13 cellular contexts compared by ENCODE assay signal in the genomic region with DNA sequence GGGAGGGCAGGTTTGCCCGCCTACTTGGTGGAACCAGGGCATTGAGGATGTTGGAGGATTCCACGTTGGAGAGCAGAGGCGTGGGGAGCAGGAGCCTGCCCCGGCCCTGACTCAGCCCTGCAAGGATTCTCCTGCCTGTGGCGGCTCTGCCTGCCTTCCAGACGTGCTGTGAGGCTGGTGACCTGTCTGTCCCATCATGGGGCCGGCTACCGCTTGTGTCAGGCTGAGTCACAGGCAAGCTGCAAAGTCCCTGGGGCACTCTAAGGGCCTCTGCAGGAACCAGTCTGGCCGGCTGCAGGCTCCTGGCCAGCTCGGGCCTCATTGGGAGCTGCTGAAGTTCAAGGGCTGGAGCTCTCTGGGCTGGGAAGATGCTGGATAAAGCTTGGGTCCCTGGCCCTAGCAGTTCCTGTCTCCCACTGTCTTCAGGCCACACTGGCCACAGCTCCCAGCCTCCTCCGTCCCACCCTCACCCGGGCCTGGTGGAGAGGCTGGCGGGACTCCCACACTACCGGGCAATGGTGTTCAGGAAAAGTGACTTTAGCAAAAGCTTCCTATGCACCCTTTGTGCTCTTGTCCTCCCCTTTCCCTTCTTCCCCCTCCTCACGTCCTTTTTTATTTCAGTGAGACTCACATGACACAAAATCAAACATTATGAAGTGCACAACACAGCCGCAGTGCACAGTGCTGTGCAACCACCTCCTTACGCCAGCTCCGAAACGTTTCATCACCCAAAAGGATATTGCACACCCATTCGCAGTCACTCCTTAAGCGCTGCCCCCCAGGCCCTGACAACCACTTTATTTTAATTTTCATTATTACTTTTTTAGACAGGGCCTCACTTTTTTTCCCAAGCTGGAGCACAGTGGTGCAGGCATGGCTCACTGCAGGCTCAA. TPM values are rescaled to one million over a fixed set of nuclear protein-coding genes. Genes with fewer than 3 reads are reported as not detected.
A peak's percentile ranks its signal among the peaks of the same experiment; 100 is the strongest.
DNase-seq lines count a peak whose midpoint lies in the region; ATAC-seq, FAIRE-seq and TF ChIP-seq lines count a peak whose summit lies in the region.
"Had no signal": no experiment of that assay in that cellular context is flagged by ENCODE, and none has a peak within 500 bp of the region (broad histone marks: within the 10 kb centered on the region; RNA-seq: fewer than 3 reads in every experiment).

No MANE protein-coding gene starts in this region.

- BruUV-seq in Caco-2 (replicated peaks; lab: Mats Ljungman, UMichigan) (no TSS peak), HepG2 (replicated peaks; lab: Mats Ljungman, UMichigan) (no TSS peak)

- no peaks in the 10 kb centered on the region for H3K36me3 ChIP-seq in Caco-2 (ENCODE audit: control insufficient read depth, insufficient read depth, low read length)
- no peaks in the 10 kb centered on the region for H3K36me3 ChIP-seq in HepG2 (replicated peaks in 1 of 2; ENCODE audit: control insufficient read depth in 1 of 2, insufficient read depth in 2 of 2, low read length in 2 of 2)
- no peaks in the 10 kb centered on the region for H3K36me3 ChIP-seq in thyroid gland
- no peaks in the 10 kb centered on the region for H3K36me3 ChIP-seq in HAP-1 (replicated peaks)
- H3K36me3 ChIP-seq: ascending aorta had no signal

- peaks cover 13% of the 10 kb centered on the region for H3K36me3 Mint-ChIP-seq in Caco-2 (ENCODE audit: insufficient read depth, unreplicated experiment)

- H3K9ac ChIP-seq in HepG2 (ENCODE audit: insufficient read depth, low read depth, low read length) = no peak overlapping the region
- H3K9ac ChIP-seq: parathyroid adenoma had no signal

- 23% methylated on average over 14 of the region's 21 CpGs for WGBS in HepG2 (ENCODE audit: low lambda C conversion rate)
- 72 to 73% methylated on average over 18 of the region's 21 CpGs for WGBS in thyroid gland, 2 donors

- H3K27ac ChIP-seq in HepG2 (ENCODE audit: extremely low read length, insufficient read depth, low read length) = no peak overlapping the region
- H3K27ac ChIP-seq in thyroid gland = no peak overlapping the region
- H3K27ac ChIP-seq: ascending aorta, parathyroid adenoma had no signal

- no peaks in the 10 kb centered on the region for H3K79me2 ChIP-seq in HepG2 (ENCODE audit: insufficient read depth, low read length)
- H3K79me2 ChIP-seq: parathyroid adenoma had no signal

- H3K4me3 Mint-ChIP-seq in Caco-2 (ENCODE audit: unreplicated experiment) = no peak overlapping the region

- H3K4me1 ChIP-seq in Caco-2 (peaks cover 11% of the 10 kb centered on the region), HepG2 (ENCODE audit: insufficient read depth, low read length) (peaks cover 9% of the 10 kb centered on the region; the same call in 1 of the 2 replicates), thyroid gland (no peaks in the 10 kb centered on the region), HAP-1 (no peaks in the 10 kb centered on the region)
- H3K4me1 ChIP-seq: ascending aorta, parathyroid adenoma had no signal

- CTCF ChIA-PET in Caco-2 (lab: Charles Lee) (no interaction called here), HepG2 (lab: Yijun Ruan, JAX; ENCODE audit: low intra/inter-chr PET ratio, low total read pairs) (no interaction called here)

- in situ Hi-C loops in astrocyte of the spinal cord (cut with HindIII; ENCODE audit: low sequenced_read_pairs) (no loop called here), HepG2 (cut with HindIII; ENCODE audit: extremely low pct_ligation_motif_present, low pct_unique_long_range_greater_than_20kb) (no loop called here), HAP-1 (cut with MboI; ENCODE audit: low sequenced_read_pairs) (no loop called here)

- H3K27me3 ChIP-seq in Caco-2 (replicated peaks; ENCODE audit: control insufficient read depth, insufficient read depth, low read length) (no peaks in the 10 kb centered on the region), HepG2 (ENCODE audit: control insufficient read depth in 1 of 2, insufficient read depth in 2 of 2, low read length in 2 of 2) (peaks cover 0 to 11% of the 10 kb centered on the region in 2 experiments; a peak in 1 of 5 replicates), thyroid gland (no peaks in the 10 kb centered on the region), HAP-1 (ENCODE audit: low read depth) (no peaks in the 10 kb centered on the region)
- H3K27me3 ChIP-seq: ascending aorta had no signal

- no peak overlapping the region for H3K27ac Mint-ChIP-seq in Caco-2 (ENCODE audit: unreplicated experiment)

- TF ChIP-seq POLR2A in HepG2 (IDR thresholded peaks at IDR 0.05; ENCODE audit: insufficient read depth in 1 of 2, low read depth in 2 of 2, low read length in 2 of 2) (no peak), thyroid gland (IDR thresholded peaks at IDR 0.05) (no peak)

- TF ChIP-seq EP300 in HepG2 (IDR thresholded peaks at IDR 0.05; ENCODE audit: low read depth in 2 of 2, low read length in 2 of 2) (no peak), HepG2 (CRISPR knock-in tag; IDR thresholded peaks at IDR 0.05; ENCODE audit: borderline replicate concordance) (no peak)

- POLR2A ChIA-PET in Caco-2 (lab: Charles Lee) (no interaction called here), HepG2 (lab: Yijun Ruan, JAX) (interaction anchor here (1.8 kb wide), 1 partner anchor 12 kb away, joined by 6 read pairs; no protein-coding TSS in a partner anchor)

- H2AFZ ChIP-seq in HepG2 (ENCODE audit: low read length) = no peak overlapping the region
- H2AFZ ChIP-seq: parathyroid adenoma had no signal

- H3K9me3 Mint-ChIP-seq in Caco-2 (ENCODE audit: unreplicated experiment) = no peaks in the 10 kb centered on the region

- H3K4me2 ChIP-seq in HepG2 (ENCODE audit: low read depth, low read length) = peak overlapping the region; percentile 43; the same call in 1 of the 2 replicates

- intact Hi-C loops in Caco-2 (cut with micrococcal nuclease; ENCODE audit: unreplicated experiment) (no loop called here), HepG2 (cut with micrococcal nuclease; ENCODE audit: unreplicated experiment) (no loop called here), thyroid gland (cut with DNase I) (no loop called here)

- no peaks in the 10 kb centered on the region for H3K27me3 Mint-ChIP-seq in Caco-2 (ENCODE audit: insufficient read depth, unreplicated experiment)

- peak; percentile 60 to 77 for DNase-seq in Caco-2
- DNase-seq in HTR-8/SVneo (ENCODE audit: insufficient read length, low spot score) = peak; percentile 59
- peak; percentile 79 for DNase-seq in astrocyte of the spinal cord (ENCODE audit: low read depth, low spot score)
- DNase-seq in HepG2 (ENCODE audit: low spot score) = no peak
- no peak for DNase-seq in thyroid gland
- DNase-seq in NCI-H1105 treated with DMSO at 0.1 percent for 48 hours (lab: John Stamatoyannopoulos, UW) = no peak
- no peak for DNase-seq in HAP-1 (ENCODE audit: low spot score in 2 of 2)
- DNase-seq in nucleus accumbens (lab: John Stamatoyannopoulos, UW) = no peak
- DNase-seq: activated CD4-positive, alpha-beta T cell treated with anti-CD3 and anti-CD28 coated beads for 4 hours; DMS153; NCI-H2227 treated with DMSO at 0.1 percent for 48 hours had no signal

- H3K4me3 ChIP-seq in Caco-2 (ENCODE audit: low read depth, low read length) (no peak overlapping the region), astrocyte of the spinal cord (ENCODE audit: low read depth, low read length) (no peak overlapping the region), HepG2 (replicated peaks in 1 of 3; ENCODE audit: insufficient read depth in 1 of 3, low read depth in 2 of 3, low read length in 3 of 3) (no peak overlapping the region), thyroid gland (replicated peaks in 1 of 3) (no peak overlapping the region), HAP-1 (no peak overlapping the region)
- H3K4me3 ChIP-seq: ascending aorta had no signal

- peak; percentile 62 for FAIRE-seq in HTR-8/SVneo (lab: Jason Lieb, UNC)
- FAIRE-seq in HepG2 (lab: Jason Lieb, UNC) = no peak

- peak; percentile 77 for ATAC-seq in HepG2

- H4K20me1 ChIP-seq in HepG2 (ENCODE audit: insufficient read depth, low read length) = no peaks in the 10 kb centered on the region

- TF ChIP-seq CTCF in Caco-2 (IDR thresholded peaks at IDR 0.05; ENCODE audit: insufficient read depth in 1 of 2, low read depth in 1 of 2, low read length in 1 of 2, severe bottlenecking in 1 of 2, unreplicated experiment in 1 of 2) (no peak), astrocyte of the spinal cord (IDR thresholded peaks at IDR 0.05; ENCODE audit: low read depth, low read length) (no peak), HepG2 (CRISPR knock-in tag; IDR thresholded peaks at IDR 0.05) (no peak), thyroid gland (IDR thresholded peaks at IDR 0.05) (no peak)

- H3K4me1 Mint-ChIP-seq in Caco-2 (ENCODE audit: low read depth, unreplicated experiment) = peaks cover 6% of the 10 kb centered on the region

- no peak for TF ChIP-seq RAD21 in HepG2 (CRISPR knock-in tag; IDR thresholded peaks at IDR 0.05)

- H3K9me3 ChIP-seq in Caco-2 (no peaks in the 10 kb centered on the region), HepG2 (ENCODE audit: low read length) (no peaks in the 10 kb centered on the region), thyroid gland (no peaks in the 10 kb centered on the region), HAP-1 (no peaks in the 10 kb centered on the region)
- H3K9me3 ChIP-seq: ascending aorta had no signal

RNA-seq across cellular contexts. Expression of gene ULK1, which starts 22.0 kb away (rescaled TPM):
- total RNA-seq in Caco-2 (2022) (61.1 and 63.8 TPM in 2 replicates), HepG2 (2016; rRNA removed; fragmentation: Illumina TruSeq; extraction: Trizol) (1.7 and 2.8 TPM in 2 replicates), thyroid gland (10 to 100 TPM; 21.1 to 27.7 (median 21.7) TPM)
- total RNA-seq in HepG2 (2016; cell fraction: cytosol; rRNA removed; fragmentation: Illumina TruSeq; extraction: Trizol; ENCODE audit: low read depth) = 1.9 and 2.4 TPM in 2 replicates
- 1.6 and 3.3 TPM in 2 replicates for total RNA-seq in HepG2 (2016; cell fraction: insoluble cytoplasmic fraction; rRNA removed; fragmentation: Illumina TruSeq; extraction: Trizol)
- 1.7 and 2.8 TPM in 2 replicates for total RNA-seq in HepG2 (2016; cell fraction: membrane; rRNA removed; fragmentation: Illumina TruSeq; extraction: Trizol)
- 4.9 and 6.0 TPM in 2 replicates for total RNA-seq in HepG2 (2016; cell fraction: nucleus; rRNA removed; fragmentation: Illumina TruSeq; extraction: Trizol)
- 10.1 and 13.9 TPM in 2 replicates for polyA plus RNA-seq in HepG2 (2011; rRNA removed)
- polyA plus RNA-seq in HepG2 (2011; cell fraction: cytosol; rRNA removed) = 2.2 and 3.2 TPM in 2 replicates
- 132 and 157 TPM in 2 replicates for polyA plus RNA-seq in HepG2 (2011; cell fraction: nucleus; rRNA removed)
- 16.0 and 35.4 TPM in 2 replicates for polyA plus RNA-seq in HepG2 (2012)
- 0.21 and 0.24 TPM in 2 replicates for polyA plus RNA-seq in HepG2 (2016; cell fraction: cytosol; fragmentation: Illumina TruSeq; extraction: Trizol; ENCODE audit: low read depth)
- 3.6 and 5.0 TPM in 2 replicates for polyA plus RNA-seq in HepG2 (2016; cell fraction: insoluble cytoplasmic fraction; fragmentation: Illumina TruSeq; extraction: Trizol; ENCODE audit: low read depth)
- polyA plus RNA-seq in HepG2 (2016; cell fraction: membrane; fragmentation: Illumina TruSeq; extraction: Trizol; ENCODE audit: low read depth) = 0.60 and 0.72 TPM in 2 replicates
- polyA plus RNA-seq in HepG2 (2016; cell fraction: nucleus; fragmentation: Illumina TruSeq; extraction: Trizol; ENCODE audit: insufficient read depth, low read depth) = 27.6 and 31.1 TPM in 2 replicates
- 11.3 and 13.5 TPM in 2 replicates for polyA minus RNA-seq in HepG2 (2011; rRNA and poly(A)+ RNA removed; ENCODE audit: low replicate concordance)
- polyA minus RNA-seq in HepG2 (2011; cell fraction: cytosol; rRNA and poly(A)+ RNA removed) = 7.8 and 10.2 TPM in 2 replicates
- polyA minus RNA-seq in HepG2 (2011; cell fraction: nucleus; rRNA and poly(A)+ RNA removed) = 15.5 and 17.8 TPM in 2 replicates

RNA-seq across cellular contexts. Expression of gene MMP17, which starts 44.2 kb away (rescaled TPM):
- total RNA-seq in Caco-2 (2022) (3.6 and 4.6 TPM in 2 replicates), HepG2 (2016; rRNA removed; fragmentation: Illumina TruSeq; extraction: Trizol) (0.38 and 0.80 TPM in 2 replicates), thyroid gland (10 to 100 TPM in 1 of 4 donors, 1 to 10 TPM in 2, under 1 TPM in 1; 0.38 to 10.1 (median 4.1) TPM)
- total RNA-seq in HepG2 (2016; cell fraction: cytosol; rRNA removed; fragmentation: Illumina TruSeq; extraction: Trizol; ENCODE audit: low read depth) = 0.79 and 1.1 TPM in 2 replicates
- 0.36 and 0.78 TPM in 2 replicates for total RNA-seq in HepG2 (2016; cell fraction: insoluble cytoplasmic fraction; rRNA removed; fragmentation: Illumina TruSeq; extraction: Trizol)
- total RNA-seq in HepG2 (2016; cell fraction: membrane; rRNA removed; fragmentation: Illumina TruSeq; extraction: Trizol) = 1.2 and 1.4 TPM in 2 replicates
- total RNA-seq in HepG2 (2016; cell fraction: nucleus; rRNA removed; fragmentation: Illumina TruSeq; extraction: Trizol) = 0.69 and 0.75 TPM in 2 replicates
- polyA plus RNA-seq in HepG2 (2011; rRNA removed) = 0.55 and 2.0 TPM in 2 replicates
- 0.69 and 1.1 TPM in 2 replicates for polyA plus RNA-seq in HepG2 (2011; cell fraction: cytosol; rRNA removed)
- 3.2 and 5.2 TPM in 2 replicates for polyA plus RNA-seq in HepG2 (2011; cell fraction: nucleus; rRNA removed)
- polyA plus RNA-seq in HepG2 (2012) = 0.24 and 0.57 TPM in 2 replicates
- 0.80 and 1.2 TPM in 2 replicates for polyA plus RNA-seq in HepG2 (2016; cell fraction: cytosol; fragmentation: Illumina TruSeq; extraction: Trizol; ENCODE audit: low read depth)
- 0.53 and 1.4 TPM in 2 replicates for polyA plus RNA-seq in HepG2 (2016; cell fraction: insoluble cytoplasmic fraction; fragmentation: Illumina TruSeq; extraction: Trizol; ENCODE audit: low read depth)
- 1.5 and 2.6 TPM in 2 replicates for polyA plus RNA-seq in HepG2 (2016; cell fraction: membrane; fragmentation: Illumina TruSeq; extraction: Trizol; ENCODE audit: low read depth)
- 2.1 and 2.8 TPM in 2 replicates for polyA plus RNA-seq in HepG2 (2016; cell fraction: nucleus; fragmentation: Illumina TruSeq; extraction: Trizol; ENCODE audit: insufficient read depth, low read depth)
- polyA minus RNA-seq in HepG2 (2011; rRNA and poly(A)+ RNA removed; ENCODE audit: low replicate concordance) = 0.70 and 1.1 TPM in 2 replicates
- 1.5 TPM in 1 of 2 replicates, not detected in the other for polyA minus RNA-seq in HepG2 (2011; cell fraction: cytosol; rRNA and poly(A)+ RNA removed)
- 1.4 and 2.6 TPM in 2 replicates for polyA minus RNA-seq in HepG2 (2011; cell fraction: nucleus; rRNA and poly(A)+ RNA removed)

RNA-seq across cellular contexts. Expression of gene PUS1, which starts 56.7 kb away (rescaled TPM):
- total RNA-seq in Caco-2 (2022) (65.6 and 71.9 TPM in 2 replicates), HepG2 (2016; rRNA removed; fragmentation: Illumina TruSeq; extraction: Trizol) (23.5 and 24.7 TPM in 2 replicates), thyroid gland (10 to 100 TPM; 10.9 to 23.6 (median 16.4) TPM)
- 6.6 and 7.1 TPM in 2 replicates for total RNA-seq in HepG2 (2016; cell fraction: cytosol; rRNA removed; fragmentation: Illumina TruSeq; extraction: Trizol; ENCODE audit: low read depth)
- 21.9 and 25.6 TPM in 2 replicates for total RNA-seq in HepG2 (2016; cell fraction: insoluble cytoplasmic fraction; rRNA removed; fragmentation: Illumina TruSeq; extraction: Trizol)
- total RNA-seq in HepG2 (2016; cell fraction: membrane; rRNA removed; fragmentation: Illumina TruSeq; extraction: Trizol) = 11.7 and 15.8 TPM in 2 replicates
- 22.3 and 22.5 TPM in 2 replicates for total RNA-seq in HepG2 (2016; cell fraction: nucleus; rRNA removed; fragmentation: Illumina TruSeq; extraction: Trizol)
- 19.2 and 28.3 TPM in 2 replicates for polyA plus RNA-seq in HepG2 (2011; rRNA removed)
- 18.9 and 22.1 TPM in 2 replicates for polyA plus RNA-seq in HepG2 (2011; cell fraction: cytosol; rRNA removed)
- polyA plus RNA-seq in HepG2 (2011; cell fraction: nucleus; rRNA removed) = 51.5 and 61.7 TPM in 2 replicates
- 16.6 and 23.7 TPM in 2 replicates for polyA plus RNA-seq in HepG2 (2012)
- 6.6 and 8.0 TPM in 2 replicates for polyA plus RNA-seq in HepG2 (2016; cell fraction: cytosol; fragmentation: Illumina TruSeq; extraction: Trizol; ENCODE audit: low read depth)
- polyA plus RNA-seq in HepG2 (2016; cell fraction: insoluble cytoplasmic fraction; fragmentation: Illumina TruSeq; extraction: Trizol; ENCODE audit: low read depth) = 37.8 and 38.4 TPM in 2 replicates
- 14.2 and 18.7 TPM in 2 replicates for polyA plus RNA-seq in HepG2 (2016; cell fraction: membrane; fragmentation: Illumina TruSeq; extraction: Trizol; ENCODE audit: low read depth)
- polyA plus RNA-seq in HepG2 (2016; cell fraction: nucleus; fragmentation: Illumina TruSeq; extraction: Trizol; ENCODE audit: insufficient read depth, low read depth) = 70.5 and 72.7 TPM in 2 replicates
- polyA minus RNA-seq in HepG2 (2011; rRNA and poly(A)+ RNA removed; ENCODE audit: low replicate concordance) = 26.1 and 71.1 TPM in 2 replicates
- 10.4 and 12.3 TPM in 2 replicates for polyA minus RNA-seq in HepG2 (2011; cell fraction: cytosol; rRNA and poly(A)+ RNA removed)
- polyA minus RNA-seq in HepG2 (2011; cell fraction: nucleus; rRNA and poly(A)+ RNA removed) = 31.2 and 34.2 TPM in 2 replicates

Comparison
In these comparisons a context has a peak if more than half of its experiments do, and no peak if none do; other contexts are left out.
1. DNase-seq: peak in Caco-2 (2 of 2), HTR-8/SVneo (single experiment) and astrocyte of the spinal cord (single experiment); none in HepG2 (single experiment), thyroid gland (0 of 2), NCI-H1105 treated with DMSO at 0.1 percent for 48 hours (single experiment), HAP-1 (0 of 2) and nucleus accumbens (0 of 56).